20 cellular contexts compared by ENCODE assay signal in genomic region chr19:32039446-32039845, GRCh38.
A peak's percentile ranks its signal among the peaks of the same experiment; 100 is the strongest.
DNase-seq lines count a peak whose midpoint lies in the region; ATAC-seq and TF ChIP-seq lines count a peak whose summit lies in the region.
"Had no signal": no experiment of that assay in that cellular context is flagged by ENCODE, and none has a peak within 500 bp of the region (broad histone marks: within the 10 kb centered on the region; RNA-seq: fewer than 3 reads in every experiment).

No MANE protein-coding gene starts in this region.

- TF ChIP-seq CTCF in nephron (IDR thresholded peaks at IDR 0.05; ENCODE audit: unreplicated experiment in 3 of 3) = no peak

- H3K27ac Mint-ChIP-seq in nephron = peak overlapping the region in 2 of 3 experiments; percentile 77 to 90
- H3K27ac Mint-ChIP-seq: B cell; CD4-positive, CD25-positive, alpha-beta regulatory T cell; CD8-positive, alpha-beta T cell had no signal

- H3K27ac ChIP-seq in SK-N-MC = peak overlapping the region; percentile 95
- H3K27ac ChIP-seq: BLaER1, C4-2B, GM23248 had no signal

- H3K9me3 Mint-ChIP-seq in nephron = no peaks in the 10 kb centered on the region
- H3K9me3 Mint-ChIP-seq: CD4-positive, CD25-positive, alpha-beta regulatory T cell; CD8-positive, alpha-beta T cell had no signal

- peaks cover 15% of the 10 kb centered on the region for H3K27me3 Mint-ChIP-seq in nephron (ENCODE audit: low read depth)

- no peaks in the 10 kb centered on the region for H3K36me3 ChIP-seq in SK-N-MC (ENCODE audit: insufficient read depth, low read length)
- H3K36me3 ChIP-seq: BLaER1 had no signal

- H3K36me3 Mint-ChIP-seq in nephron (ENCODE audit: low read depth) = no peaks in the 10 kb centered on the region
- H3K36me3 Mint-ChIP-seq: CD4-positive, CD25-positive, alpha-beta regulatory T cell; CD8-positive, alpha-beta T cell had no signal

- peak overlapping the region in 1 of 3 experiments; percentile 64 for H3K4me3 Mint-ChIP-seq in nephron
- H3K4me3 Mint-ChIP-seq: B cell; CD4-positive, CD25-positive, alpha-beta regulatory T cell; CD8-positive, alpha-beta T cell had no signal

- ATAC-seq in HG02623 (IDR thresholded peaks at IDR 0.05; ENCODE audit: unreplicated experiment) (no peak), HG02678 (IDR thresholded peaks at IDR 0.05; ENCODE audit: unreplicated experiment) (no peak)
- ATAC-seq: CD8-positive, alpha-beta T cell; GM12878 had no signal

- peak overlapping the region; percentile 84 for H3K4me3 ChIP-seq in SK-N-MC
- H3K4me3 ChIP-seq: BLaER1, GM12878, GM23248 had no signal

- no peaks in the 10 kb centered on the region for H3K9me3 ChIP-seq in SK-N-MC (ENCODE audit: low read depth, low read length)
- H3K9me3 ChIP-seq: BLaER1, Caco-2 had no signal

- DNase-seq in SK-N-MC (ENCODE audit: low read depth, low spot score) (no peak), left kidney (ENCODE audit: low read depth, low spot score) (peak; percentile 69), T-helper 2 cell (no peak)
- DNase-seq: Caco-2; CD4-positive, CD25-positive, alpha-beta regulatory T cell; CD8-positive, alpha-beta T cell; DMS 273 treated with DMSO at 0.1 percent for 48 hours; DMS79; EL; GDM1; GM23248; H7; HCEC 1CT had no signal

- H3K9ac ChIP-seq in SK-N-MC (ENCODE audit: insufficient read length) = peak overlapping the region; percentile 63
- H3K9ac ChIP-seq: BLaER1, GM23248 had no signal

- peaks cover 59% of the 10 kb centered on the region for H3K4me1 Mint-ChIP-seq in nephron
- H3K4me1 Mint-ChIP-seq: B cell had no signal
